ENCODE assay signal across 19 cellular contexts in genomic region chr14:79331820-79332219, GRCh38.
"Had no signal": no experiment of that assay in that cellular context is flagged by ENCODE, and none has a peak within 500 bp of the region (broad histone marks: within the 10 kb centered on the region; RNA-seq: fewer than 3 reads in every experiment).

No MANE protein-coding gene starts in this region.

- H3K27me3 ChIP-seq: adrenal gland, ascending aorta, breast epithelium, foreskin keratinocyte, transverse colon, uterus had no signal

- H3K9me3 ChIP-seq: adrenal gland, ascending aorta, breast epithelium, left ventricle myocardium inferior, prostate gland, transverse colon, uterus had no signal

- H3K27ac ChIP-seq: adrenal gland, ascending aorta, breast epithelium, coronary artery, foreskin keratinocyte, left ventricle myocardium inferior, prostate gland, uterus, WERI-Rb-1 had no signal

- H3K4me1 ChIP-seq: adrenal gland, ascending aorta, breast epithelium, foreskin keratinocyte, left ventricle myocardium inferior, prostate gland, transverse colon, uterus had no signal

- H3K4me3 ChIP-seq: adrenal gland, ascending aorta, breast epithelium, coronary artery, left ventricle myocardium inferior, prostate gland, transverse colon, uterus had no signal

- H3K36me3 ChIP-seq: adrenal gland, ascending aorta, breast epithelium, left ventricle myocardium inferior, prostate gland, transverse colon, uterus, WERI-Rb-1 had no signal

- DNase-seq: activated CD4-positive, alpha-beta T cell treated with anti-CD3 and anti-CD28 coated beads, Interleukin-2, amount 50 U/mL, for 1 hour; activated CD4-positive, CD25-positive, alpha-beta regulatory T cell treated with anti-CD3 and anti-CD28 coated beads, Interleukin-2, amount 50 U/mL, for 72 hours; activated gamma-delta T cell treated with Interleukin-2 at 50 U/mL for 16 hours; activated T-cell treated with anti-CD3 and anti-CD28 coated beads, Interleukin-2, amount 50 U/mL, for 1 hour; adrenal gland; foreskin keratinocyte; kidney glomerular epithelial cell; left ventricle myocardium inferior; naive thymus-derived CD8-positive, alpha-beta T cell; right cardiac atrium; stimulated activated CD4-positive, alpha-beta T cell treated with anti-CD3 and anti-CD28 coated beads, Interleukin-1b, Interleukin-23, amount 100 ng/mL, for 48 hours; T-helper 1 cell; transverse colon; uterus; WERI-Rb-1 had no signal

- ATAC-seq: foreskin keratinocyte; naive thymus-derived CD8-positive, alpha-beta T cell; right cardiac atrium had no signal
